Comparison of ENCODE assay signal across 21 cellular contexts in the genomic region with DNA sequence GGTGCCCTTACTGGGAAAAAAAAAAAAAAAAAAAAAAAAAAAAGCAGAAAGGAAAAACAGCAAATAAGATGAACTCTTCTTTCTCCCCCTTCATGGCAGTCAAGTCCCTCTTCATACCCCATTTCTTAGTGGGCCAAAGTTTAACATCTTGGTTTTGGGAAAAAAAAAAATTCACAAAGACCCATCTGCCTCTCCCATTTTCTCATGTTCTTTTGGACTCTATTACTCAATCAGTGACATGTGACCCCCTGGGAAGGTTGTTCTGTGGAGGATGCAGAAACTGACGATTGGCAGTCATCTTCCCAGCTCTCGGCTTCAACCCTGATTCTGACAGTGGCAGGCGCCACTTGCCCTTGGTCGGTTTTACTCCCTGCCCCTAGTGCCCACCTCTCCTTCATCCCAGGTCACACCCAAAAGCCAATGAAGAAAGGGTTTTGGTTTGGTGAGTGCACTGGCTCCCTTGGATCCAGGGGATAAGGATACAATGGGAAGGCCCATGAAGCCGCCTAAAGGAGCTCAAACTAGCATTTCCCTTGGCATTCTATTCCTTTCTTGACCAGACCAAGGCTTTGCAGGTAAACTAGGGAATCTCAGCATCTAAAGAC.
DNase-seq lines count a peak whose midpoint lies in the region; ATAC-seq and TF ChIP-seq lines count a peak whose summit lies in the region.
"Had no signal": no experiment of that assay in that cellular context is flagged by ENCODE, and none has a peak within 500 bp of the region (broad histone marks: within the 10 kb centered on the region; RNA-seq: fewer than 3 reads in every experiment).

No MANE protein-coding gene starts in this region.

- POLR2A ChIA-PET in AG04450 (lab: Yijun Ruan, JAX) (interaction anchor here (0.7 kb wide), 2 partner anchors 17 to 62 kb away, joined by 3 to 6 read pairs; no protein-coding TSS in a partner anchor), PC-9 (lab: Charles Lee; ENCODE audit: unreplicated experiment) (no interaction called here)

- CTCF ChIA-PET in AG04450 (lab: Charles Lee), result interaction anchor here (0.6 kb wide), 1 partner anchor 36 kb away, joined by 5 read pairs; no protein-coding TSS in a partner anchor
- CTCF ChIA-PET in PC-9 (lab: Charles Lee), result no interaction called here

- H3K27ac ChIP-seq in AG04450 (ENCODE audit: low read depth, low read length) (peak overlapping the region; percentile 86), PC-9 (peak overlapping the region; percentile 74; the same call in 1 of the 2 replicates), fibroblast of lung (ENCODE audit: insufficient read depth, low read length) (peak overlapping the region; percentile 83), smooth muscle cell (ENCODE audit: low read depth) (peak overlapping the region; percentile 96), body of pancreas (no peak overlapping the region)
- H3K27ac ChIP-seq: ovary, SK-N-MC had no signal

- H3K27me3 ChIP-seq in AG04450 (ENCODE audit: control insufficient read depth, insufficient read depth, low read length) (no peaks in the 10 kb centered on the region), PC-9 (ENCODE audit: insufficient read depth, low read depth) (no peaks in the 10 kb centered on the region), fibroblast of lung (ENCODE audit: control insufficient read depth, insufficient read depth, low read length) (no peaks in the 10 kb centered on the region), smooth muscle cell (ENCODE audit: low read depth) (no peaks in the 10 kb centered on the region), body of pancreas (peaks cover 0 to 8% of the 10 kb centered on the region in 2 donors), BE2C (no peaks in the 10 kb centered on the region)
- H3K27me3 ChIP-seq: ovary, sigmoid colon had no signal

- DNase-seq in AG04450 (ENCODE audit: low read depth, low spot score) (no peak), PC-9 (no peak), fibroblast of lung (ENCODE audit: low read depth in 2 of 2) (peak in 1 of 2 donors; percentile 55), smooth muscle cell (lab: John Stamatoyannopoulos, UW; ENCODE audit: unreplicated experiment) (no peak), body of pancreas (no peak), BE2C (no peak)
- DNase-seq in activated naive CD8-positive, alpha-beta T cell treated with anti-CD3 and anti-CD28 coated beads, Interleukin-2, amount 50 U/mL, for 24 hours, result no peak
- DNase-seq: activated naive CD8-positive, alpha-beta T cell treated with anti-CD3 and anti-CD28 coated beads, Interleukin-2, amount 10 ng/mL, durations not matched to agents 7 days and 5 days; CD8-positive, alpha-beta T cell; central memory CD4-positive, alpha-beta T cell; DMS79; erythroblast; H7; NCI-H1436 treated with DMSO at 0.1 percent for 48 hours; NCI-H69; sigmoid colon; stimulated activated CD4-positive, alpha-beta T cell treated with anti-CD3 and anti-CD28 coated beads, Interleukin-4, amount 100 ng/mL, for 24 hours had no signal

- no peaks in the 10 kb centered on the region for H3K9me2 ChIP-seq in PC-9 (ENCODE audit: insufficient read depth)

- H3K4me3 ChIP-seq in AG04450 (ENCODE audit: low read depth, low read length), result no peak overlapping the region
- no peak overlapping the region for H3K4me3 ChIP-seq in PC-9
- H3K4me3 ChIP-seq in fibroblast of lung (replicated peaks in 1 of 4; ENCODE audit: control extremely low read depth in 1 of 4, insufficient read depth in 1 of 4, low read depth in 3 of 4, low read length in 4 of 4), result no peak overlapping the region
- no peak overlapping the region for H3K4me3 ChIP-seq in smooth muscle cell
- no peak overlapping the region for H3K4me3 ChIP-seq in body of pancreas
- no peak overlapping the region for H3K4me3 ChIP-seq in BE2C (ENCODE audit: low read depth, low read length)
- H3K4me3 ChIP-seq: ovary, sigmoid colon, SK-N-MC had no signal

- TF ChIP-seq CTCF in AG04450 (IDR thresholded peaks at IDR 0.05; ENCODE audit: low read depth, low read length) (no peak), PC-9 (conservative IDR thresholded peaks at IDR 0.05) (no peak), fibroblast of lung (conservative IDR thresholded peaks at IDR 0.05 in 1 of 2, IDR thresholded peaks at IDR 0.05 in 1 of 2; ENCODE audit: low read depth in 1 of 2, low read length in 2 of 2) (no peak), smooth muscle cell (IDR thresholded peaks at IDR 0.05; ENCODE audit: borderline replicate concordance, insufficient read depth, poor library complexity, severe bottlenecking) (no peak), body of pancreas (IDR thresholded peaks at IDR 0.05) (no peak), BE2C (IDR thresholded peaks at IDR 0.05; ENCODE audit: low read depth, low read length) (no peak)

- H2AFZ ChIP-seq in PC-9 (no peak overlapping the region), fibroblast of lung (ENCODE audit: low read length) (no peak overlapping the region), smooth muscle cell (ENCODE audit: low read depth) (no peak overlapping the region)

- no peaks in the 10 kb centered on the region for H3K36me3 Mint-ChIP-seq in activated naive CD8-positive, alpha-beta T cell treated with anti-CD3 and anti-CD28 coated beads, Interleukin-2, amount 50 U/mL, for 24 hours (ENCODE audit: low read depth)
- H3K36me3 Mint-ChIP-seq: activated naive CD8-positive, alpha-beta T cell treated with anti-CD3 and anti-CD28 coated beads, Interleukin-2, amount 10 ng/mL, durations not matched to agents 7 days and 5 days; CD8-positive, alpha-beta T cell had no signal

- no peaks in the 10 kb centered on the region for H3K4me1 Mint-ChIP-seq in activated naive CD8-positive, alpha-beta T cell treated with anti-CD3 and anti-CD28 coated beads, Interleukin-2, amount 50 U/mL, for 24 hours

- no peak for TF ChIP-seq POLR2A in body of pancreas (IDR thresholded peaks at IDR 0.05)

- H3K27ac Mint-ChIP-seq in activated naive CD8-positive, alpha-beta T cell treated with anti-CD3 and anti-CD28 coated beads, Interleukin-2, amount 50 U/mL, for 24 hours, result no peak overlapping the region
- H3K27ac Mint-ChIP-seq: activated naive CD8-positive, alpha-beta T cell treated with anti-CD3 and anti-CD28 coated beads, Interleukin-2, amount 10 ng/mL, durations not matched to agents 7 days and 5 days; activated T-helper 1 cell treated with anti-CD3 and anti-CD28 coated beads, Interleukin-12 subunit alpha, Interleukin-12 subunit beta, Interleukin-2, Interleukin-4 antibody, amounts not matched to agents 30 ng/mL and 10 ng/mL and 1 ng/mL, durations not matched to agents 14 hours and 24 hours and 36 hours; CD8-positive, alpha-beta T cell had no signal

- H4K20me1 ChIP-seq in PC-9 (ENCODE audit: insufficient read depth) (no peaks in the 10 kb centered on the region), fibroblast of lung (ENCODE audit: control insufficient read depth, extremely low read depth, insufficient read depth, low read length) (no peaks in the 10 kb centered on the region), smooth muscle cell (ENCODE audit: low read depth) (no peaks in the 10 kb centered on the region)

- 88% methylated on average over 5 of the region's 5 CpGs for WGBS in smooth muscle cell (ENCODE audit: low lambda C conversion rate)
- 97 to 98% methylated on average over 5 of the region's 5 CpGs for WGBS in body of pancreas, 2 donors

- H3K36me3 ChIP-seq in PC-9 (ENCODE audit: low read depth) (no peaks in the 10 kb centered on the region), fibroblast of lung (ENCODE audit: control insufficient read depth, insufficient read depth, low read length) (no peaks in the 10 kb centered on the region), smooth muscle cell (ENCODE audit: low read depth) (no peaks in the 10 kb centered on the region), body of pancreas (replicated peaks in 1 of 2; ENCODE audit: insufficient read depth in 1 of 2, low read depth in 2 of 2) (no peaks in the 10 kb centered on the region), BE2C (no peaks in the 10 kb centered on the region)
- H3K36me3 ChIP-seq: ovary, sigmoid colon had no signal

- H3K9ac ChIP-seq in fibroblast of lung (ENCODE audit: insufficient read depth, low read length), result no peak overlapping the region
- H3K9ac ChIP-seq in smooth muscle cell (ENCODE audit: low read depth), result no peak overlapping the region

- BruUV-seq in PC-9 (replicated peaks; lab: Mats Ljungman, UMichigan), result no TSS peak

- no peak for ATAC-seq in GM18520 (IDR thresholded peaks at IDR 0.05; ENCODE audit: unreplicated experiment)
- no peak for ATAC-seq in activated naive CD8-positive, alpha-beta T cell treated with anti-CD3 and anti-CD28 coated beads, Interleukin-2, amount 50 U/mL, for 24 hours
- ATAC-seq in body of pancreas, result no peak
- ATAC-seq: CD8-positive, alpha-beta T cell had no signal

- H3K79me2 ChIP-seq in PC-9 (ENCODE audit: low read depth), result no peaks in the 10 kb centered on the region
- no peaks in the 10 kb centered on the region for H3K79me2 ChIP-seq in fibroblast of lung (ENCODE audit: control insufficient read depth, insufficient read depth, low read length)
- no peaks in the 10 kb centered on the region for H3K79me2 ChIP-seq in smooth muscle cell (ENCODE audit: low read depth)

- H3K4me1 ChIP-seq in PC-9 (replicated peaks; ENCODE audit: insufficient read depth) (peaks cover 24% of the 10 kb centered on the region), fibroblast of lung (ENCODE audit: control insufficient read depth, extremely low read depth, insufficient read depth, low read length) (peaks cover 32% of the 10 kb centered on the region), smooth muscle cell (ENCODE audit: low read depth) (no peaks in the 10 kb centered on the region), body of pancreas (peaks cover 16% of the 10 kb centered on the region), BE2C (peaks cover 2% of the 10 kb centered on the region)

- H3K4me2 ChIP-seq in PC-9 (peak overlapping the region; percentile 75), fibroblast of lung (ENCODE audit: extremely low read depth, insufficient read depth, low read length) (peak overlapping the region; percentile 55), smooth muscle cell (peak overlapping the region; percentile 20)

- peaks cover 11% of the 10 kb centered on the region for H3F3A ChIP-seq in PC-9 (ENCODE audit: insufficient read depth, low read depth)
- H3F3A ChIP-seq in smooth muscle cell (ENCODE audit: low read depth), result peaks cover 5% of the 10 kb centered on the region

- H3K9me3 Mint-ChIP-seq in activated naive CD8-positive, alpha-beta T cell treated with anti-CD3 and anti-CD28 coated beads, Interleukin-2, amount 50 U/mL, for 24 hours, result no peaks in the 10 kb centered on the region
- H3K9me3 Mint-ChIP-seq: activated naive CD8-positive, alpha-beta T cell treated with anti-CD3 and anti-CD28 coated beads, Interleukin-2, amount 10 ng/mL, durations not matched to agents 7 days and 5 days; activated T-helper 1 cell treated with anti-CD3 and anti-CD28 coated beads, Interleukin-12 subunit alpha, Interleukin-12 subunit beta, Interleukin-2, Interleukin-4 antibody, amounts not matched to agents 30 ng/mL and 10 ng/mL and 1 ng/mL, durations not matched to agents 14 hours and 24 hours and 36 hours; CD8-positive, alpha-beta T cell had no signal

- intact Hi-C loops in PC-9 (cut with micrococcal nuclease; ENCODE audit: unreplicated experiment), result no loop called here
- intact Hi-C loops in body of pancreas (cut with DNase I), result no loop called here

- no peaks in the 10 kb centered on the region for H3K9me3 ChIP-seq in AG04450 (ENCODE audit: control insufficient read depth, insufficient read depth, low read length)
- H3K9me3 ChIP-seq in PC-9 (ENCODE audit: insufficient read depth, low read depth), result no peaks in the 10 kb centered on the region
- H3K9me3 ChIP-seq in fibroblast of lung (ENCODE audit: control insufficient read depth, insufficient read depth, low read depth, low read length), result no peaks in the 10 kb centered on the region
- H3K9me3 ChIP-seq in smooth muscle cell (replicated peaks; ENCODE audit: low read depth), result no peaks in the 10 kb centered on the region
- H3K9me3 ChIP-seq in body of pancreas, result no peaks in the 10 kb centered on the region
- H3K9me3 ChIP-seq in BE2C, result no peaks in the 10 kb centered on the region
- H3K9me3 ChIP-seq: ovary, sigmoid colon had no signal

- H3K4me3 Mint-ChIP-seq in activated naive CD8-positive, alpha-beta T cell treated with anti-CD3 and anti-CD28 coated beads, Interleukin-2, amount 50 U/mL, for 24 hours, result no peak overlapping the region
- H3K4me3 Mint-ChIP-seq: activated naive CD8-positive, alpha-beta T cell treated with anti-CD3 and anti-CD28 coated beads, Interleukin-2, amount 10 ng/mL, durations not matched to agents 7 days and 5 days; activated T-helper 1 cell treated with anti-CD3 and anti-CD28 coated beads, Interleukin-12 subunit alpha, Interleukin-12 subunit beta, Interleukin-2, Interleukin-4 antibody, amounts not matched to agents 30 ng/mL and 10 ng/mL and 1 ng/mL, durations not matched to agents 14 hours and 24 hours and 36 hours; CD8-positive, alpha-beta T cell had no signal

- no peaks in the 10 kb centered on the region for H3K27me3 Mint-ChIP-seq in activated naive CD8-positive, alpha-beta T cell treated with anti-CD3 and anti-CD28 coated beads, Interleukin-2, amount 50 U/mL, for 24 hours
- H3K27me3 Mint-ChIP-seq: activated naive CD8-positive, alpha-beta T cell treated with anti-CD3 and anti-CD28 coated beads, Interleukin-2, amount 10 ng/mL, durations not matched to agents 7 days and 5 days had no signal

Comparison
In these comparisons a context has a peak if more than half of its experiments do, and no peak if none do; other contexts are left out.
1. H3K27ac ChIP-seq: peak in AG04450 (single experiment), PC-9 (single experiment), fibroblast of lung (single experiment) and smooth muscle cell (single experiment); none in body of pancreas (0 of 4).
2. H3K4me2 ChIP-seq: peak in every context shown above with its lines; median percentile 75 in PC-9; 55 in fibroblast of lung; 20 in smooth muscle cell.